Comparison of ENCODE assay signal across 28 cellular contexts in the genomic region with DNA sequence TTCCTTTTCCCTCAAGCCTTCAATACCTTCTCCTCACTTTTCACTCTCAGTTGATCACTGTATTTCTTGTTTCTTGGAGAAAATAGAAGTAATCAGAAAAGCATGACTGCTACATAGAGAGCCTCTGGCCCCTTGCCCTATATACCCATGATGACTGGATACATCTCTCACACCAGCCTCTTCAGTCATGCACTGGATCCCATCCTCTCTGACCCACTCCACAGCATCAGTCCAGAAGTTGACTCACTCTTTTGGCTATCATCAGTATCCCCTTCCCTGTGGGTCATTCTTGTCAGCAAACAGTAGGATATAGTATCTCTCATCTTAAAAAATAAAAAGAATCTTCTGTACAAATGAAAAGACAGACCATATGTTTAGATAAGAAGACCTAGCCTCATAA. TPM values are rescaled to one million over a fixed set of nuclear protein-coding genes. Genes with fewer than 3 reads are reported as not detected.
DNase-seq lines count a peak whose midpoint lies in the region; FAIRE-seq and TF ChIP-seq lines count a peak whose summit lies in the region.
"Had no signal": no experiment of that assay in that cellular context is flagged by ENCODE, and none has a peak within 500 bp of the region (broad histone marks: within the 10 kb centered on the region; RNA-seq: fewer than 3 reads in every experiment).

No MANE protein-coding gene starts in this region.

- H3K36me3 ChIP-seq in HEK293 (ENCODE audit: control insufficient read depth in 2 of 2, insufficient read depth in 1 of 2, low read length in 2 of 2) (peaks cover 4 to 9% of the 10 kb centered on the region in 2 experiments; a peak in 1 of 3 replicates), astrocyte (ENCODE audit: insufficient read depth, low read length) (no peaks in the 10 kb centered on the region), Caco-2 (ENCODE audit: control insufficient read depth, insufficient read depth, low read length) (no peaks in the 10 kb centered on the region)
- H3K36me3 ChIP-seq: upper lobe of left lung had no signal

- H3K27me3 ChIP-seq in AG04450 (ENCODE audit: control insufficient read depth, insufficient read depth, low read length), result no peaks in the 10 kb centered on the region
- H3K27me3 ChIP-seq in astrocyte (ENCODE audit: insufficient read depth, low read length), result no peaks in the 10 kb centered on the region
- H3K27me3 ChIP-seq in Caco-2 (replicated peaks; ENCODE audit: control insufficient read depth, insufficient read depth, low read length), result no peaks in the 10 kb centered on the region
- H3K27me3 ChIP-seq: upper lobe of left lung had no signal

- H3K4me3 ChIP-seq in AG04450 (ENCODE audit: low read depth, low read length) (no peak overlapping the region), HEK293 (ENCODE audit: low read depth, low read length) (no peak overlapping the region), astrocyte (ENCODE audit: insufficient read depth, low read depth, low read length) (no peak overlapping the region), foreskin fibroblast (ENCODE audit: low read depth in 1 of 2, low read length in 2 of 2) (no peak overlapping the region), Caco-2 (ENCODE audit: low read depth, low read length) (no peak overlapping the region)
- H3K4me3 ChIP-seq: upper lobe of left lung had no signal

- no peak overlapping the region for H3K4me2 ChIP-seq in astrocyte (ENCODE audit: low read length)
- H3K4me2 ChIP-seq: KMS-11 had no signal

- H3K27ac Mint-ChIP-seq in astrocyte (ENCODE audit: unreplicated experiment), result no peak overlapping the region
- no peak overlapping the region for H3K27ac Mint-ChIP-seq in Caco-2 (ENCODE audit: unreplicated experiment)
- H3K27ac Mint-ChIP-seq: activated CD4-positive, alpha-beta memory T cell treated with anti-CD3 and anti-CD28 coated beads for 36 hours; activated naive CD8-positive, alpha-beta T cell treated with anti-CD3 and anti-CD28 coated beads for 36 hours; stimulated activated naive CD8-positive, alpha-beta T cell treated with anti-CD3 and anti-CD28 coated beads, Interleukin-15, Interleukin-2, amounts not matched to agents 100 ng/mL and 50 ng/mL, for 24 hours had no signal

- H3K4me1 Mint-ChIP-seq in astrocyte (ENCODE audit: low read depth, unreplicated experiment) (peaks cover 8% of the 10 kb centered on the region), Caco-2 (ENCODE audit: low read depth, unreplicated experiment) (no peaks in the 10 kb centered on the region)
- H3K4me1 Mint-ChIP-seq: central memory CD8-positive, alpha-beta T cell had no signal

- H3K79me2 ChIP-seq in astrocyte (ENCODE audit: insufficient read depth, low read length), result no peaks in the 10 kb centered on the region

- POLR2A ChIA-PET in AG04450 (lab: Yijun Ruan, JAX), result no interaction called here
- POLR2A ChIA-PET in HEK293 (lab: Yijun Ruan, JAX), result no interaction called here
- POLR2A ChIA-PET in Caco-2 (lab: Charles Lee), result no interaction called here

- TF ChIP-seq CTCF in AG04450 (IDR thresholded peaks at IDR 0.05; ENCODE audit: low read depth, low read length) (no peak), HEK293 (tag by site-specific recombination; IDR thresholded peaks at IDR 0.05) (no peak), astrocyte (IDR thresholded peaks at IDR 0.05; ENCODE audit: insufficient read depth, low read depth, low read length) (no peak), foreskin fibroblast (IDR thresholded peaks at IDR 0.05; ENCODE audit: low read depth, low read length) (no peak), Caco-2 (IDR thresholded peaks at IDR 0.05; ENCODE audit: insufficient read depth in 1 of 2, low read depth in 1 of 2, low read length in 1 of 2, severe bottlenecking in 1 of 2, unreplicated experiment in 1 of 2) (no peak)

- H4K20me1 ChIP-seq in astrocyte (ENCODE audit: insufficient read depth, low read length), result no peaks in the 10 kb centered on the region

- DNase-seq in AG04450 (ENCODE audit: low read depth, low spot score) (peak; percentile 47), astrocyte (ENCODE audit: low read depth) (peak; percentile 54), foreskin fibroblast (peak; percentile 91 to 94), Caco-2 (no peak), HT-29 (ENCODE audit: low spot score) (no peak), NCI-H2081 (lab: John Stamatoyannopoulos, UW) (no peak)
- no peak for DNase-seq in activated CD8-positive, alpha-beta memory T cell treated with anti-CD3 and anti-CD28 coated beads for 24 hours
- DNase-seq: ACHN; activated CD4-positive, alpha-beta memory T cell treated with anti-CD3 and anti-CD28 coated beads for 36 hours; activated naive CD8-positive, alpha-beta T cell treated with anti-CD3 and anti-CD28 coated beads for 36 hours; activated T-cell treated with anti-CD3 and anti-CD28 coated beads, Interleukin-2, amount 50 U/mL, for 72 hours; COR-L47; effector memory CD4-positive, alpha-beta T cell; H7; left cardiac atrium; NCI-H1436; NCI-H226; retina; upper lobe of left lung had no signal

- intact Hi-C loops in Caco-2 (cut with micrococcal nuclease; ENCODE audit: unreplicated experiment), result no loop called here

- H3K4me3 Mint-ChIP-seq in astrocyte (ENCODE audit: unreplicated experiment), result no peak overlapping the region
- no peak overlapping the region for H3K4me3 Mint-ChIP-seq in Caco-2 (ENCODE audit: unreplicated experiment)
- H3K4me3 Mint-ChIP-seq: activated CD4-positive, alpha-beta memory T cell treated with anti-CD3 and anti-CD28 coated beads for 36 hours; activated naive CD8-positive, alpha-beta T cell treated with anti-CD3 and anti-CD28 coated beads for 36 hours; activated T-cell treated with anti-CD3 and anti-CD28 coated beads, Interleukin-2, amount 50 U/mL, for 72 hours; central memory CD8-positive, alpha-beta T cell; mesothelial cell of epicardium; neural crest cell; stimulated activated naive CD8-positive, alpha-beta T cell treated with anti-CD3 and anti-CD28 coated beads, Interleukin-15, Interleukin-2, amounts not matched to agents 100 ng/mL and 50 ng/mL, for 24 hours had no signal

- CTCF ChIA-PET in AG04450 (lab: Charles Lee), result interaction anchor here (1.0 kb wide), 1 partner anchor 171 kb away, joined by 5 read pairs; no protein-coding TSS in a partner anchor
- CTCF ChIA-PET in HEK293 (lab: Yijun Ruan, JAX), result interaction anchor here (2.5 kb wide), 1 partner anchor 13 kb away, joined by 15 read pairs; no protein-coding TSS in a partner anchor
- CTCF ChIA-PET in Caco-2 (lab: Charles Lee), result no interaction called here

- no peaks in the 10 kb centered on the region for H3K9me3 ChIP-seq in AG04450 (ENCODE audit: control insufficient read depth, insufficient read depth, low read length)
- no peaks in the 10 kb centered on the region for H3K9me3 ChIP-seq in HEK293 (ENCODE audit: control insufficient read depth, insufficient read depth, low read depth, low read length)
- no peaks in the 10 kb centered on the region for H3K9me3 ChIP-seq in astrocyte (ENCODE audit: insufficient read depth, low read depth, low read length)
- H3K9me3 ChIP-seq in Caco-2, result no peaks in the 10 kb centered on the region
- H3K9me3 ChIP-seq: upper lobe of left lung had no signal

- H3K27me3 Mint-ChIP-seq in astrocyte (ENCODE audit: low read depth, unreplicated experiment) (no peaks in the 10 kb centered on the region), Caco-2 (ENCODE audit: insufficient read depth, unreplicated experiment) (no peaks in the 10 kb centered on the region)
- H3K27me3 Mint-ChIP-seq: activated CD4-positive, alpha-beta memory T cell treated with anti-CD3 and anti-CD28 coated beads for 36 hours; activated naive CD8-positive, alpha-beta T cell treated with anti-CD3 and anti-CD28 coated beads for 36 hours; central memory CD8-positive, alpha-beta T cell; stimulated activated naive CD8-positive, alpha-beta T cell treated with anti-CD3 and anti-CD28 coated beads, Interleukin-15, Interleukin-2, amounts not matched to agents 100 ng/mL and 50 ng/mL, for 24 hours had no signal

- peak; percentile 41 for FAIRE-seq in astrocyte (lab: Jason Lieb, UNC)
- FAIRE-seq: frontal cortex, GM12892 had no signal

- no peaks in the 10 kb centered on the region for H3K9me3 Mint-ChIP-seq in astrocyte (ENCODE audit: unreplicated experiment)
- H3K9me3 Mint-ChIP-seq in Caco-2 (ENCODE audit: unreplicated experiment), result no peaks in the 10 kb centered on the region
- H3K9me3 Mint-ChIP-seq: activated CD4-positive, alpha-beta memory T cell treated with anti-CD3 and anti-CD28 coated beads for 36 hours; activated naive CD8-positive, alpha-beta T cell treated with anti-CD3 and anti-CD28 coated beads for 36 hours; central memory CD8-positive, alpha-beta T cell; mesothelial cell of epicardium; neural crest cell; stimulated activated naive CD8-positive, alpha-beta T cell treated with anti-CD3 and anti-CD28 coated beads, Interleukin-15, Interleukin-2, amounts not matched to agents 100 ng/mL and 50 ng/mL, for 24 hours had no signal

- BruUV-seq in Caco-2 (replicated peaks; lab: Mats Ljungman, UMichigan), result no TSS peak

- H3K9ac ChIP-seq in astrocyte (ENCODE audit: low read length), result no peak overlapping the region
- H3K9ac ChIP-seq: KMS-11 had no signal

- H3K36me3 Mint-ChIP-seq in astrocyte (ENCODE audit: low read depth, unreplicated experiment) (no peaks in the 10 kb centered on the region), Caco-2 (ENCODE audit: insufficient read depth, unreplicated experiment) (no peaks in the 10 kb centered on the region)

- H3K27ac ChIP-seq in AG04450 (ENCODE audit: low read depth, low read length) (no peak overlapping the region), HEK293 (ENCODE audit: extremely low read depth, low read depth, low read length) (no peak overlapping the region), astrocyte (ENCODE audit: low read depth, low read length) (no peak overlapping the region)
- H3K27ac ChIP-seq: KMS-11, RWPE1, upper lobe of left lung had no signal

- H2AFZ ChIP-seq in astrocyte (ENCODE audit: low read depth, low read length), result no peak overlapping the region

- H3K4me1 ChIP-seq in HEK293 (ENCODE audit: control insufficient read depth, insufficient read depth, low read length) (peaks cover 9% of the 10 kb centered on the region), astrocyte (ENCODE audit: insufficient read depth, low read length) (peaks cover 5% of the 10 kb centered on the region), Caco-2 (no peaks in the 10 kb centered on the region)
- H3K4me1 ChIP-seq: upper lobe of left lung had no signal

TF ChIP-seq in HEK293, 187 proteins besides CTCF, POLR2A, EP300 and RAD21:
- TF ChIP-seq PRDM1 (tag by site-specific recombination; IDR thresholded peaks at IDR 0.05) (0 out of 2 replicates have a peak, but pooled peaks have one; percentile 42), WT1 (tag by site-specific recombination; IDR thresholded peaks at IDR 0.05) (no peak)

RNA-seq across cellular contexts. Expression of a gene that starts 32.9 kb away (rescaled TPM):
- polyA plus RNA-seq in AG04450 (2011; rRNA removed), result 9.8 and 13.9 TPM in 2 replicates
- polyA minus RNA-seq in AG04450 (2011; rRNA and poly(A)+ RNA removed), result 9.8 and 11.5 TPM in 2 replicates
- total RNA-seq in astrocyte, result 11.4 and 13.5 TPM in 2 replicates
- 11.6 and 12.5 TPM in 2 replicates for total RNA-seq in Caco-2 (2022)
- total RNA-seq in HT-29 (2014; rRNA removed; shearing (Covaris generic)), result 2.6 and 3.2 TPM in 2 replicates

RNA-seq across cellular contexts. Expression of a gene that starts 33.0 kb away (rescaled TPM):
- polyA plus RNA-seq in AG04450 (2011; rRNA removed), result 87.5 and 98.3 TPM in 2 replicates
- 91.9 and 105 TPM in 2 replicates for polyA minus RNA-seq in AG04450 (2011; rRNA and poly(A)+ RNA removed)
- total RNA-seq in astrocyte (37.0 and 43.6 TPM in 2 replicates), Caco-2 (2022) (71.1 and 83.8 TPM in 2 replicates)
- 52.7 and 56.4 TPM in 2 replicates for total RNA-seq in HT-29 (2014; rRNA removed; shearing (Covaris generic))

Comparison
In these comparisons a context has a peak if more than half of its experiments do, and no peak if none do; other contexts are left out.
1. DNase-seq: peak in AG04450 (single experiment), astrocyte (single experiment) and foreskin fibroblast (2 of 2); none in Caco-2 (0 of 2), HT-29 (single experiment), NCI-H2081 (0 of 2) and activated CD8-positive, alpha-beta memory T cell treated with anti-CD3 and anti-CD28 coated beads for 24 hours (single experiment).